In genomic region chr5:842402-843221, GRCh38 we compare ENCODE assay signal across 1 cellular context. TPM values are rescaled to one million over a fixed set of nuclear protein-coding genes. Genes with fewer than 3 reads are reported as not detected.
"Had no signal": no experiment of that assay in that cellular context is flagged by ENCODE, and none has a peak within 500 bp of the region (broad histone marks: within the 10 kb centered on the region; RNA-seq: fewer than 3 reads in every experiment).

No MANE protein-coding gene starts in this region.

RNA-seq across cellular contexts. Expression of gene ZDHHC11B, which starts 58.1 kb away (rescaled TPM):
- total RNA-seq: activated CD4-positive, alpha-beta T cell treated with anti-CD3 and anti-CD28 coated beads, Interleukin-2, amount 10 ng/mL, durations not matched to agents 24 days and 14 days had no signal
